16 cellular contexts compared by ENCODE assay signal in genomic region chr6:22049002-22049401, GRCh38.
DNase-seq lines count a peak whose midpoint lies in the region; ATAC-seq, FAIRE-seq and TF ChIP-seq lines count a peak whose summit lies in the region.
"Had no signal": no experiment of that assay in that cellular context is flagged by ENCODE, and none has a peak within 500 bp of the region (broad histone marks: within the 10 kb centered on the region; RNA-seq: fewer than 3 reads in every experiment).

No MANE protein-coding gene starts in this region.

- no peaks in the 10 kb centered on the region for H3K9me2 ChIP-seq in PC-3 (replicated peaks; ENCODE audit: low read length)

- H3K9me3 ChIP-seq in PC-3 (ENCODE audit: low read length), result no peaks in the 10 kb centered on the region
- H3K9me3 ChIP-seq: Caco-2 had no signal

- H3K9ac ChIP-seq in PC-3 (ENCODE audit: low read length), result no peak overlapping the region
- H3K9ac ChIP-seq: BLaER1, GM23248 had no signal

- H3K36me3 ChIP-seq in PC-3 (ENCODE audit: low read depth, low read length), result no peaks in the 10 kb centered on the region
- no peaks in the 10 kb centered on the region for H3K36me3 ChIP-seq in bronchial epithelial cell (ENCODE audit: control insufficient read depth, insufficient read depth, low read length)

- H3F3A ChIP-seq in PC-3 (ENCODE audit: low read length, unreplicated experiment), result no peaks in the 10 kb centered on the region

- DNase-seq in Caki2 (ENCODE audit: low read depth) (peak; percentile 44), PC-3 (peak; percentile 46), bronchial epithelial cell (ENCODE audit: low read depth) (peak; percentile 26), kidney tubule cell (ENCODE audit: low spot score) (peak; percentile 15), mesenteric fat pad (ENCODE audit: low spot score) (no peak), NCI-H446 (lab: John Stamatoyannopoulos, UW) (no peak)
- DNase-seq: Caco-2; CD8-positive, alpha-beta memory T cell; DMS53; GF-D8; GM23248; H7 had no signal

- no peaks in the 10 kb centered on the region for H3K79me2 ChIP-seq in PC-3 (ENCODE audit: low read length)

- CTCF ChIA-PET in PC-3 (lab: Charles Lee), result no interaction called here

- H3K27me3 ChIP-seq in PC-3 (ENCODE audit: low read length) (no peaks in the 10 kb centered on the region), bronchial epithelial cell (ENCODE audit: control insufficient read depth, insufficient read depth, low read length) (no peaks in the 10 kb centered on the region)
- H3K27me3 ChIP-seq: BLaER1 had no signal

- H4K20me1 ChIP-seq in PC-3 (ENCODE audit: low read length), result no peaks in the 10 kb centered on the region
- H4K20me1 ChIP-seq: BLaER1 had no signal

- no TSS peak for BruUV-seq in PC-3 (replicated peaks; lab: Mats Ljungman, UMichigan)

- no peak overlapping the region for H3K4me3 ChIP-seq in PC-3 (ENCODE audit: low read length)
- H3K4me3 ChIP-seq in bronchial epithelial cell (ENCODE audit: low read depth, low read length), result no peak overlapping the region
- H3K4me3 ChIP-seq: BLaER1, GM23248 had no signal

- H3K4me1 ChIP-seq in PC-3 (ENCODE audit: insufficient read depth, low read length), result no peaks in the 10 kb centered on the region
- H3K4me1 ChIP-seq: BLaER1, Caco-2 had no signal

- no peak overlapping the region for H2AFZ ChIP-seq in PC-3 (ENCODE audit: low read length)
- H2AFZ ChIP-seq: GM23248 had no signal

- no peak for TF ChIP-seq CTCF in PC-3 (conservative IDR thresholded peaks at IDR 0.05; ENCODE audit: low read depth, low read length)
- no peak for TF ChIP-seq CTCF in bronchial epithelial cell (IDR thresholded peaks at IDR 0.05; ENCODE audit: insufficient read depth, low read length, severe bottlenecking)

- no peak overlapping the region for H3K27ac ChIP-seq in PC-3 (ENCODE audit: low read length)
- H3K27ac ChIP-seq: 22Rv1, BLaER1, GM23248 had no signal

- FAIRE-seq in bronchial epithelial cell (lab: Jason Lieb, UNC), result no peak

- no peak overlapping the region for H3K4me2 ChIP-seq in PC-3 (ENCODE audit: low read length)
- H3K4me2 ChIP-seq: BLaER1 had no signal

- in situ Hi-C loops in Caki2 (cut with HindIII; ENCODE audit: low pct_unique_long_range_greater_than_20kb, low sequenced_read_pairs), result no loop called here

- POLR2A ChIA-PET in PC-3 (lab: Charles Lee; ENCODE audit: unreplicated experiment), result interaction anchor here (0.5 kb wide), 1 partner anchor 154 kb away, joined by 3 read pairs; no protein-coding TSS in a partner anchor

- peak; percentile 78 for ATAC-seq in PC-3
- no peak for ATAC-seq in GM18511 (IDR thresholded peaks at IDR 0.05; ENCODE audit: unreplicated experiment)
- no peak for ATAC-seq in GM18858 (IDR thresholded peaks at IDR 0.05; ENCODE audit: unreplicated experiment)

- intact Hi-C loops in PC-3 (cut with micrococcal nuclease), result no loop called here

Comparison
In these comparisons a context has a peak if more than half of its experiments do, and no peak if none do; other contexts are left out.
1. DNase-seq: peak in Caki2 (single experiment), PC-3 (single experiment), bronchial epithelial cell (single experiment) and kidney tubule cell (single experiment); none in mesenteric fat pad (single experiment) and NCI-H446 (0 of 2).